ENCODE assay signal across 29 cellular contexts in genomic region chr9:88875394-88875793, GRCh38.
"Had no signal": no experiment of that assay in that cellular context is flagged by ENCODE, and none has a peak within 500 bp of the region (broad histone marks: within the 10 kb centered on the region; RNA-seq: fewer than 3 reads in every experiment).

No MANE protein-coding gene starts in this region.

- DNase-seq: islet precursor cell; left ventricle myocardium inferior; mesendoderm; naive B cell; natural killer cell; nephron progenitor cell; occipital lobe; pancreas; posterior cingulate gyrus; retina; right cardiac atrium; stimulated activated CD4-positive, alpha-beta T cell treated with anti-CD3 and anti-CD28 coated beads, Interleukin-12 subunit alpha, Interleukin-12 subunit beta, amount 100 ng/mL, for 4 hours; stimulated activated CD4-positive, alpha-beta T cell treated with anti-CD3 and anti-CD28 coated beads, Interleukin-15, amount 100 ng/mL, for 24 hours; stimulated activated CD4-positive, alpha-beta T cell treated with anti-CD3 and anti-CD28 coated beads, Interleukin-2, amount 100 ng/mL, for 24 hours; stimulated activated CD4-positive, alpha-beta T cell treated with anti-CD3 and anti-CD28 coated beads, Interleukin-4, amount 100 ng/mL, for 24 hours; stimulated activated naive CD4-positive, alpha-beta T cell treated with Interleukin-2 at 50 U/mL for 16 hours; tibial artery; trophoblast cell; upper lobe of right lung had no signal

- H3K9me3 Mint-ChIP-seq: mesothelial cell of epicardium; nephron progenitor cell; neural progenitor cell; stimulated activated effector memory CD8-positive, alpha-beta T cell treated with anti-CD3 and anti-CD28 coated beads, Interleukin-12 subunit alpha, Interleukin-12 subunit beta, amount 100 ng/mL, for 72 hours had no signal

- H3K79me2 ChIP-seq: hepatocyte had no signal

- H2AFZ ChIP-seq: hepatocyte, neural progenitor cell had no signal

- H3K4me1 Mint-ChIP-seq: natural killer cell; stimulated activated effector memory CD8-positive, alpha-beta T cell treated with anti-CD3 and anti-CD28 coated beads, Interleukin-12 subunit alpha, Interleukin-12 subunit beta, amount 100 ng/mL, for 72 hours had no signal

- H3K36me3 Mint-ChIP-seq: mesothelial cell of epicardium; natural killer cell; neural progenitor cell; stimulated activated effector memory CD8-positive, alpha-beta T cell treated with anti-CD3 and anti-CD28 coated beads, Interleukin-12 subunit alpha, Interleukin-12 subunit beta, amount 100 ng/mL, for 72 hours had no signal

- H3K4me3 ChIP-seq: hepatocyte, left ventricle myocardium inferior, lung, neural progenitor cell, pancreas, prostate gland, skin epidermis, suprapubic skin, thoracic aorta, tibial artery, upper lobe of right lung had no signal

- H3K4me3 Mint-ChIP-seq: mesothelial cell of epicardium; naive B cell; natural killer cell; nephron progenitor cell; neural progenitor cell; stimulated activated effector memory CD8-positive, alpha-beta T cell treated with anti-CD3 and anti-CD28 coated beads, Interleukin-12 subunit alpha, Interleukin-12 subunit beta, amount 100 ng/mL, for 72 hours had no signal

- H3K27me3 ChIP-seq: hepatocyte, neural progenitor cell, neutrophil, pancreas, suprapubic skin, tibial artery, upper lobe of right lung had no signal

- H3K36me3 ChIP-seq: left ventricle myocardium inferior, neural progenitor cell, neutrophil, pancreas, prostate gland, suprapubic skin, thoracic aorta, tibial artery, upper lobe of right lung had no signal

- H3K27ac Mint-ChIP-seq: mesothelial cell of epicardium; natural killer cell; nephron progenitor cell; neural progenitor cell; stimulated activated effector memory CD8-positive, alpha-beta T cell treated with anti-CD3 and anti-CD28 coated beads, Interleukin-12 subunit alpha, Interleukin-12 subunit beta, amount 100 ng/mL, for 72 hours had no signal

- H3K4me1 ChIP-seq: pancreas, prostate gland, suprapubic skin, upper lobe of right lung had no signal

- H3K9me3 ChIP-seq: left ventricle myocardium inferior, neutrophil, pancreas, prostate gland, suprapubic skin, thoracic aorta, tibial artery, upper lobe of right lung had no signal

- ATAC-seq: natural killer cell; pancreas; right cardiac atrium; stimulated activated effector memory CD8-positive, alpha-beta T cell treated with anti-CD3 and anti-CD28 coated beads, Interleukin-12 subunit alpha, Interleukin-12 subunit beta, amount 100 ng/mL, for 72 hours; upper lobe of right lung had no signal

- H3K4me2 ChIP-seq: hepatocyte, neural progenitor cell had no signal

- H3K27ac ChIP-seq: hepatocyte, neural progenitor cell, neutrophil, pancreas, prostate gland, skin epidermis, suprapubic skin, thoracic aorta, tibial artery, upper lobe of right lung had no signal
